Comparison of ENCODE assay signal across 11 cellular contexts in genomic region chr1:40876891-40877290, GRCh38. TPM values are rescaled to one million over a fixed set of nuclear protein-coding genes. Genes with fewer than 3 reads are reported as not detected.
DNase-seq lines count a peak whose midpoint lies in the region; ATAC-seq and TF ChIP-seq lines count a peak whose summit lies in the region.
"Had no signal": no experiment of that assay in that cellular context is flagged by ENCODE, and none has a peak within 500 bp of the region (broad histone marks: within the 10 kb centered on the region; RNA-seq: fewer than 3 reads in every experiment).

No MANE protein-coding gene starts in this region.

- H3K9me2 ChIP-seq in SK-N-SH = no peaks in the 10 kb centered on the region

- no peak for TF ChIP-seq EP300 in SK-N-SH (IDR thresholded peaks at IDR 0.05; ENCODE audit: borderline replicate concordance in 1 of 2, low read depth in 1 of 2, low read length in 1 of 2)
- no peak for TF ChIP-seq EP300 in upper lobe of left lung (IDR thresholded peaks at IDR 0.05)

- H3K9me3 ChIP-seq in SK-N-SH (no peaks in the 10 kb centered on the region), subcutaneous abdominal adipose tissue (ENCODE audit: control insufficient read depth in 5 of 5, low read length in 5 of 5) (peaks cover 2 to 7% (median 4%) of the 10 kb centered on the region in 5 donors), upper lobe of left lung (peaks cover 0 to 6% (median 3%) of the 10 kb centered on the region in 4 donors)

- H3K4me3 ChIP-seq in SK-N-SH (ENCODE audit: low read depth in 2 of 2, low read length in 1 of 2) (no peak overlapping the region), foreskin fibroblast (ENCODE audit: low read depth in 1 of 2, low read length in 2 of 2) (no peak overlapping the region), subcutaneous abdominal adipose tissue (ENCODE audit: low read depth in 1 of 5, low read length in 5 of 5) (no peak overlapping the region), upper lobe of left lung (no peak overlapping the region), H7 (ENCODE audit: insufficient read depth, low read depth, low read length) (no peak overlapping the region)
- H3K4me3 ChIP-seq: tibial nerve had no signal

- H4K20me1 ChIP-seq in SK-N-SH (ENCODE audit: insufficient read depth) = no peaks in the 10 kb centered on the region

- H3K27ac ChIP-seq in SK-N-SH (ENCODE audit: low read depth in 2 of 2, low read length in 1 of 2) (peak overlapping the region; percentile 88 to 90), subcutaneous abdominal adipose tissue (ENCODE audit: low read depth, low read length) (peak overlapping the region; percentile 68), upper lobe of left lung (peak overlapping the region in 2 of 4 donors; percentile 51 to 58)

- H3K27me3 ChIP-seq in SK-N-SH (ENCODE audit: insufficient read depth) (no peaks in the 10 kb centered on the region), subcutaneous abdominal adipose tissue (ENCODE audit: control insufficient read depth in 5 of 5, insufficient read depth in 4 of 5, low read length in 5 of 5) (peaks cover 0 to 4% (median 0%) of the 10 kb centered on the region in 5 donors), upper lobe of left lung (no peaks in the 10 kb centered on the region), H7 (ENCODE audit: control insufficient read depth, insufficient read depth, low read length) (peaks cover 2% of the 10 kb centered on the region; the same call in 1 of the 2 replicates)
- H3K27me3 ChIP-seq: tibial nerve had no signal

- H3K4me3 Mint-ChIP-seq in activated CD4-positive, alpha-beta memory T cell treated with anti-CD3 and anti-CD28 coated beads for 36 hours = no peak overlapping the region
- H3K4me3 Mint-ChIP-seq: activated naive CD8-positive, alpha-beta T cell treated with anti-CD3 and anti-CD28 coated beads for 36 hours had no signal

- no peak for TF ChIP-seq RAD21 in SK-N-SH (IDR thresholded peaks at IDR 0.05; ENCODE audit: low read length)

- intact Hi-C loops in activated CD4-positive, alpha-beta memory T cell treated with anti-CD3 and anti-CD28 coated beads for 36 hours (cut with micrococcal nuclease) = no loop called here

- peak overlapping the region; percentile 41; the same call in 1 of the 2 replicates for H3K4me2 ChIP-seq in SK-N-SH

- TF ChIP-seq CTCF in SK-N-SH (IDR thresholded peaks at IDR 0.05) (no peak), foreskin fibroblast (IDR thresholded peaks at IDR 0.05; ENCODE audit: low read depth, low read length) (no peak), upper lobe of left lung (IDR thresholded peaks at IDR 0.05) (no peak)

- TF ChIP-seq POLR2A in upper lobe of left lung (IDR thresholded peaks at IDR 0.05) = no peak

- H3K9ac ChIP-seq in SK-N-SH = peak overlapping the region; percentile 54
- H3K9ac ChIP-seq in subcutaneous abdominal adipose tissue (ENCODE audit: low read length in 5 of 5) = peak overlapping the region in 3 of 5 donors; percentile 1 to 68 (median 60)

- H3F3A ChIP-seq in SK-N-SH (replicated peaks; ENCODE audit: insufficient read depth) = peaks cover 42% of the 10 kb centered on the region

- no peaks in the 10 kb centered on the region for H3K79me2 ChIP-seq in SK-N-SH (ENCODE audit: insufficient read depth)

- H2AFZ ChIP-seq in SK-N-SH (ENCODE audit: low read depth) = no peak overlapping the region

- H3K36me3 ChIP-seq in SK-N-SH (replicated peaks in 1 of 2; ENCODE audit: control insufficient read depth in 1 of 2, insufficient read depth in 2 of 2, low read length in 1 of 2) (no peaks in the 10 kb centered on the region), subcutaneous abdominal adipose tissue (ENCODE audit: control insufficient read depth in 5 of 5, insufficient read depth in 5 of 5, low read length in 5 of 5) (no peaks in the 10 kb centered on the region), upper lobe of left lung (no peaks in the 10 kb centered on the region), H7 (replicated peaks; ENCODE audit: control insufficient read depth, insufficient read depth, low read length) (no peaks in the 10 kb centered on the region)
- H3K36me3 ChIP-seq: tibial nerve had no signal

- H3K27ac Mint-ChIP-seq in activated CD4-positive, alpha-beta memory T cell treated with anti-CD3 and anti-CD28 coated beads for 36 hours = peak overlapping the region; percentile 28

- peaks cover 14% of the 10 kb centered on the region for H3K9me3 Mint-ChIP-seq in activated CD4-positive, alpha-beta memory T cell treated with anti-CD3 and anti-CD28 coated beads for 36 hours

- WGBS in SK-N-SH (ENCODE audit: low lambda C conversion rate) = 64% methylated on average over 1 of the region's 1 CpG
- 93 to 100% methylated on average over 1 of the region's 1 CpG for whole genome bisulfite sequencing in upper lobe of left lung, 2 donors

- CTCF ChIA-PET in SK-N-SH (lab: Yijun Ruan, JAX) = interaction anchor here (1.1 to 1.6 kb wide), 4 partner anchors 26 to 75 kb away, joined by 3 to 6 read pairs (median 4); no protein-coding TSS in a partner anchor
- CTCF ChIA-PET in activated CD4-positive, alpha-beta memory T cell treated with anti-CD3 and anti-CD28 coated beads for 36 hours (lab: Charles Lee) = interaction anchor here (0.6 to 4.0 kb wide), 5 partner anchors 15 to 183 kb away, joined by 3 to 28 read pairs (median 3); partner anchors contain the start of gene CITED4

- H3K4me1 ChIP-seq in SK-N-SH (ENCODE audit: control insufficient read depth in 1 of 2, insufficient read depth in 2 of 2, low read depth in 1 of 2, low read length in 1 of 2) = peaks cover 7 to 28% of the 10 kb centered on the region in 2 experiments; a peak in 3 of 4 replicates
- H3K4me1 ChIP-seq in subcutaneous abdominal adipose tissue (ENCODE audit: control insufficient read depth in 5 of 5, insufficient read depth in 5 of 5, low read length in 5 of 5) = peaks cover 3 to 22% (median 19%) of the 10 kb centered on the region in 5 donors
- peaks cover 10 to 40% (median 19%) of the 10 kb centered on the region in 4 donors for H3K4me1 ChIP-seq in upper lobe of left lung

- no peak for ATAC-seq in SK-N-SH treated with all-trans-retinoic acid at 6 μM for 48 hours
- ATAC-seq in upper lobe of left lung (ENCODE audit: low FRiP score in 2 of 2) = no peak

- H3K4me1 Mint-ChIP-seq in activated CD4-positive, alpha-beta memory T cell treated with anti-CD3 and anti-CD28 coated beads for 36 hours (ENCODE audit: low read depth) = peaks cover 30% of the 10 kb centered on the region

- peaks cover 9% of the 10 kb centered on the region for H3K36me3 Mint-ChIP-seq in activated CD4-positive, alpha-beta memory T cell treated with anti-CD3 and anti-CD28 coated beads for 36 hours

- POLR2A ChIA-PET in SK-N-SH (lab: Yijun Ruan, JAX) = no interaction called here
- POLR2A ChIA-PET in activated CD4-positive, alpha-beta memory T cell treated with anti-CD3 and anti-CD28 coated beads for 36 hours (lab: Charles Lee) = interaction anchor here (0.5 to 1.6 kb wide), 3 partner anchors 15 to 103 kb away, joined by 3 to 5 read pairs (median 4); partner anchors contain the start of genes CITED4 and CTPS1

- DNase-seq in SK-N-SH = no peak
- no peak for DNase-seq in activated CD4-positive, alpha-beta memory T cell treated with anti-CD3 and anti-CD28 coated beads for 36 hours
- DNase-seq in foreskin fibroblast = peak; percentile 64 to 68
- DNase-seq in upper lobe of left lung = no peak
- DNase-seq in amniotic stem cell (lab: John Stamatoyannopoulos, UW) = no peak
- no peak for DNase-seq in H7
- DNase-seq: activated naive CD8-positive, alpha-beta T cell treated with anti-CD3 and anti-CD28 coated beads for 36 hours; MM.1S had no signal

- H3K27me3 Mint-ChIP-seq in activated CD4-positive, alpha-beta memory T cell treated with anti-CD3 and anti-CD28 coated beads for 36 hours = no peaks in the 10 kb centered on the region

TF ChIP-seq in SK-N-SH, 30 proteins besides CTCF, POLR2A, EP300 and RAD21 (continues in another document):
- no peak for TF ChIP-seq TAF1 (IDR thresholded peaks at IDR 0.05; ENCODE audit: borderline replicate concordance, low read depth, low read length)
- no peak for TF ChIP-seq TEAD4 (IDR thresholded peaks at IDR 0.05; ENCODE audit: borderline replicate concordance, insufficient read depth)
- no peak for TF ChIP-seq YY1 (IDR thresholded peaks at IDR 0.05; ENCODE audit: low read depth)
- TF ChIP-seq TCF12 (IDR thresholded peaks at IDR 0.05) = no peak

TF ChIP-seq in SK-N-SH treated with all-trans-retinoic acid at 6 μM for 48 hours, 23 proteins besides CTCF, POLR2A, EP300 and RAD21 (continues in another document):
- TF ChIP-seq, protein P1, sequence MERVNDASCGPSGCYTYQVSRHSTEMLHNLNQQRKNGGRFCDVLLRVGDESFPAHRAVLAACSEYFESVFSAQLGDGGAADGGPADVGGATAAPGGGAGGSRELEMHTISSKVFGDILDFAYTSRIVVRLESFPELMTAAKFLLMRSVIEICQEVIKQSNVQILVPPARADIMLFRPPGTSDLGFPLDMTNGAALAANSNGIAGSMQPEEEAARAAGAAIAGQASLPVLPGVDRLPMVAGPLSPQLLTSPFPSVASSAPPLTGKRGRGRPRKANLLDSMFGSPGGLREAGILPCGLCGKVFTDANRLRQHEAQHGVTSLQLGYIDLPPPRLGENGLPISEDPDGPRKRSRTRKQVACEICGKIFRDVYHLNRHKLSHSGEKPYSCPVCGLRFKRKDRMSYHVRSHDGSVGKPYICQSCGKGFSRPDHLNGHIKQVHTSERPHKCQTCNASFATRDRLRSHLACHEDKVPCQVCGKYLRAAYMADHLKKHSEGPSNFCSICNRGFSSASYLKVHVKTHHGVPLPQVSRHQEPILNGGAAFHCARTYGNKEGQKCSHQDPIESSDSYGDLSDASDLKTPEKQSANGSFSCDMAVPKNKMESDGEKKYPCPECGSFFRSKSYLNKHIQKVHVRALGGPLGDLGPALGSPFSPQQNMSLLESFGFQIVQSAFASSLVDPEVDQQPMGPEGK (CRISPR knock-in tag; IDR thresholded peaks at IDR 0.05; ENCODE audit: borderline replicate concordance) = no peak
- TF ChIP-seq SNAI2 (CRISPR knock-in tag; IDR thresholded peaks at IDR 0.05) (no peak), CSRNP3 (CRISPR knock-in tag; IDR thresholded peaks at IDR 0.05) (no peak)

RNA-seq across cellular contexts. Expression of gene CITED4, which starts 14.7 kb away (rescaled TPM):
- polyA plus RNA-seq in SK-N-SH (2012; rRNA removed) = 5.9 and 10.1 TPM in 2 replicates
- 6.7 and 10.0 TPM in 2 replicates for polyA plus RNA-seq in SK-N-SH (2012; cell fraction: cytosol; rRNA removed)
- polyA plus RNA-seq in SK-N-SH (2012; cell fraction: nucleus; rRNA removed) = 5.6 and 13.0 TPM in 2 replicates
- total RNA-seq in activated CD4-positive, alpha-beta memory T cell treated with anti-CD3 and anti-CD28 coated beads for 36 hours = 1 to 10 TPM; 1.9 to 2.1 TPM
- total RNA-seq in upper lobe of left lung = 10 to 100 TPM in 5 of 6 donors, 1 to 10 TPM in 1; 8.4 to 36.5 (median 19.8) TPM
- total RNA-seq in H7 (2014; rRNA removed; shearing (Covaris generic)) = 13.9 and 15.7 TPM in 2 replicates

Comparison
In these comparisons a context has a peak if more than half of its experiments do, and no peak if none do; other contexts are left out.
1. DNase-seq: peak in foreskin fibroblast (2 of 2); none in SK-N-SH (single experiment), activated CD4-positive, alpha-beta memory T cell treated with anti-CD3 and anti-CD28 coated beads for 36 hours (single experiment), upper lobe of left lung (0 of 2), amniotic stem cell (single experiment) and H7 (single experiment).